ENCODE assay signal across 17 cellular contexts in the genomic region with DNA sequence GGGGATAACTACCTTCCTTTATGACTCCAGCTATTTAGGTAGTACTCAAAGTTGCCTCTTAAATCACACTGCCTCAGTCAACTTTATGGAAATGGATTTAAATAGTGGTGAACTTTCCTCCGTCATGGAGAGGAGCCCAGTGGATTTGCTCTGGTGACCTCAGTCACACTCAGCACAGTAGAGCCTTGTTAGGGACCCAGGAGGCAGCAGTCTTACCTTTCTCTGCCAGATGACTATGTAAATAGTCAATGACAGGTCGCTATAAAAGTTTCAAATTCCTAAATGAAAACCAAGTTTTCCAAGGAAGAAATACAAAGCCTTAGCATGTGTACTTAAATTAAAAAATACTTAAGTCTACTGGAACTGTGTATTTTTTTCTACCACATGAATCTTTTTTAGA.
"Had no signal": no experiment of that assay in that cellular context is flagged by ENCODE, and none has a peak within 500 bp of the region (broad histone marks: within the 10 kb centered on the region; RNA-seq: fewer than 3 reads in every experiment).

No MANE protein-coding gene starts in this region.

- H3K36me3 Mint-ChIP-seq: activated CD4-positive, alpha-beta memory T cell treated with anti-CD3 and anti-CD28 coated beads for 36 hours; activated naive CD8-positive, alpha-beta T cell; immature natural killer cell; natural killer cell had no signal

- H3K27ac Mint-ChIP-seq: activated CD4-positive, alpha-beta memory T cell treated with anti-CD3 and anti-CD28 coated beads for 36 hours; activated naive CD8-positive, alpha-beta T cell; immature natural killer cell; natural killer cell; stimulated activated naive CD8-positive, alpha-beta T cell treated with anti-CD3 and anti-CD28 coated beads, Interleukin-15, amount 100 ng/mL, for 72 hours had no signal

- H3K27ac ChIP-seq: esophagus muscularis mucosa, thyroid gland had no signal

- H3K4me1 Mint-ChIP-seq: immature natural killer cell; natural killer cell; stimulated activated naive CD8-positive, alpha-beta T cell treated with anti-CD3 and anti-CD28 coated beads, Interleukin-15, amount 100 ng/mL, for 72 hours had no signal

- H3K4me3 Mint-ChIP-seq: activated CD4-positive, alpha-beta memory T cell treated with anti-CD3 and anti-CD28 coated beads for 36 hours; activated naive CD8-positive, alpha-beta T cell; activated T-cell treated with anti-CD3 and anti-CD28 coated beads, Interleukin-2, amount 50 U/mL, for 4 hours; immature natural killer cell; natural killer cell; stimulated activated naive CD8-positive, alpha-beta T cell treated with anti-CD3 and anti-CD28 coated beads, Interleukin-15, amount 100 ng/mL, for 72 hours had no signal

- H3K36me3 ChIP-seq: esophagus muscularis mucosa, thyroid gland had no signal

- DNase-seq: activated CD4-positive, alpha-beta memory T cell treated with anti-CD3 and anti-CD28 coated beads for 36 hours; activated CD4-positive, alpha-beta T cell treated with anti-CD3 and anti-CD28 coated beads for 1 hour; activated gamma-delta T cell; activated T-cell treated with anti-CD3 and anti-CD28 coated beads, Interleukin-2, amount 50 U/mL, for 4 hours; amygdala; cerebellar nuclear complex; foreskin fibroblast; glutamatergic neuron; immature natural killer cell; left cardiac atrium; natural killer cell; stimulated activated CD4-positive, alpha-beta T cell treated with anti-CD3 and anti-CD28 coated beads, Interleukin-4, amount 100 ng/mL, for 4 hours; stimulated activated naive CD8-positive, alpha-beta T cell treated with anti-CD3 and anti-CD28 coated beads, Interleukin-15, amount 100 ng/mL, for 72 hours; T-helper 9 cell had no signal

- H3K9me3 ChIP-seq: esophagus muscularis mucosa, thyroid gland had no signal

- H3K27me3 ChIP-seq: esophagus muscularis mucosa, thyroid gland had no signal

- H3K9me3 Mint-ChIP-seq: activated CD4-positive, alpha-beta memory T cell treated with anti-CD3 and anti-CD28 coated beads for 36 hours; activated T-cell treated with anti-CD3 and anti-CD28 coated beads, Interleukin-2, amount 50 U/mL, for 4 hours; immature natural killer cell; natural killer cell; stimulated activated naive CD8-positive, alpha-beta T cell treated with anti-CD3 and anti-CD28 coated beads, Interleukin-15, amount 100 ng/mL, for 72 hours had no signal

- ATAC-seq: activated T-cell treated with anti-CD3 and anti-CD28 coated beads, Interleukin-2, amount 50 U/mL, for 4 hours; left cardiac atrium; natural killer cell; stimulated activated naive CD8-positive, alpha-beta T cell treated with anti-CD3 and anti-CD28 coated beads, Interleukin-15, amount 100 ng/mL, for 72 hours had no signal

- H3K4me3 ChIP-seq: esophagus muscularis mucosa, thyroid gland had no signal
